In genomic region chr1:23599125-23599524, GRCh38 we compare ENCODE assay signal across 17 cellular contexts. TPM values are rescaled to one million over a fixed set of nuclear protein-coding genes. Genes with fewer than 3 reads are reported as not detected.
DNase-seq lines count a peak whose midpoint lies in the region; TF ChIP-seq lines count a peak whose summit lies in the region.
"Had no signal": no experiment of that assay in that cellular context is flagged by ENCODE, and none has a peak within 500 bp of the region (broad histone marks: within the 10 kb centered on the region; RNA-seq: fewer than 3 reads in every experiment).

No MANE protein-coding gene starts in this region.

- intact Hi-C loops in OCI-LY7 (cut with micrococcal nuclease; ENCODE audit: unreplicated experiment) (no loop called here), vagina (cut with DNase I) (no loop called here), transverse colon (cut with DNase I; ENCODE audit: low total_unique reads) (no loop called here)

- H3K18ac ChIP-seq in neuronal stem cell (ENCODE audit: low read length): peak overlapping the region; percentile 86

- no peak for DNase-seq in activated T-cell treated with anti-CD3 and anti-CD28 coated beads, Interleukin-2, amount 50 U/mL, for 24 hours
- DNase-seq in activated T-cell treated with anti-CD3 and anti-CD28 coated beads, Interleukin-2, amount 50 U/mL, for 48 hours: no peak
- no peak for DNase-seq in OCI-LY7 (ENCODE audit: low spot score)
- DNase-seq in endodermal cell: no peak
- no peak for DNase-seq in neuronal stem cell (ENCODE audit: low spot score)
- DNase-seq in tibial nerve (ENCODE audit: low spot score in 2 of 2): no peak
- no peak for DNase-seq in vagina (ENCODE audit: extremely low spot score in 2 of 2)
- DNase-seq in transverse colon: no peak
- DNase-seq: 8988T, DMS79 treated with DMSO at 0.1 percent for 48 hours, NCI-H2029 treated with DMSO at 0.1 percent for 48 hours, SIG-M5, upper lobe of right lung had no signal

- H3K27ac Mint-ChIP-seq in activated T-cell treated with anti-CD3 and anti-CD28 coated beads, Interleukin-2, amount 50 U/mL, for 24 hours: peak overlapping the region; percentile 38
- H3K27ac Mint-ChIP-seq in endodermal cell: peak overlapping the region; percentile 93
- H3K27ac Mint-ChIP-seq: CD14-positive monocyte; natural killer cell treated with Interleukin-12 subunit alpha and Interleukin-12 subunit beta and Interleukin-15 and Interleukin-18, amount 100 ng/mL, for 72 hours had no signal

- H3K23ac ChIP-seq in neuronal stem cell (ENCODE audit: low read depth, low read length, poor library complexity): no peak overlapping the region

- no peaks in the 10 kb centered on the region for H3K9me2 ChIP-seq in OCI-LY7 (ENCODE audit: insufficient read depth, low read length)

- H3K36me3 Mint-ChIP-seq in activated T-cell treated with anti-CD3 and anti-CD28 coated beads, Interleukin-2, amount 50 U/mL, for 24 hours (ENCODE audit: low read depth): no peaks in the 10 kb centered on the region
- no peaks in the 10 kb centered on the region for H3K36me3 Mint-ChIP-seq in endodermal cell (ENCODE audit: low read depth)
- H3K36me3 Mint-ChIP-seq: CD14-positive monocyte; natural killer cell treated with Interleukin-12 subunit alpha and Interleukin-12 subunit beta and Interleukin-15 and Interleukin-18, amount 100 ng/mL, for 72 hours had no signal

- peaks cover 84% of the 10 kb centered on the region for H3K4me1 Mint-ChIP-seq in activated T-cell treated with anti-CD3 and anti-CD28 coated beads, Interleukin-2, amount 50 U/mL, for 24 hours (ENCODE audit: low read depth)
- peaks cover 50% of the 10 kb centered on the region for H3K4me1 Mint-ChIP-seq in endodermal cell

- no peak overlapping the region for H4K91ac ChIP-seq in neuronal stem cell (ENCODE audit: low read depth, low read length, poor library complexity)

- H3K36me3 ChIP-seq in OCI-LY7 (ENCODE audit: insufficient read depth, low read length) (no peaks in the 10 kb centered on the region), endodermal cell (ENCODE audit: control insufficient read depth, insufficient read depth, low read length) (no peaks in the 10 kb centered on the region), neuronal stem cell (replicated peaks in 1 of 2; ENCODE audit: control insufficient read depth in 2 of 2, insufficient read depth in 2 of 2, low read length in 2 of 2) (no peaks in the 10 kb centered on the region), tibial nerve (no peaks in the 10 kb centered on the region), vagina (no peaks in the 10 kb centered on the region), transverse colon (no peaks in the 10 kb centered on the region)
- H3K36me3 ChIP-seq: breast epithelium, esophagus muscularis mucosa, upper lobe of right lung had no signal

- H3K9me3 Mint-ChIP-seq in activated T-cell treated with anti-CD3 and anti-CD28 coated beads, Interleukin-2, amount 50 U/mL, for 24 hours: no peaks in the 10 kb centered on the region
- no peaks in the 10 kb centered on the region for H3K9me3 Mint-ChIP-seq in endodermal cell
- H3K9me3 Mint-ChIP-seq: CD14-positive monocyte; natural killer cell treated with Interleukin-12 subunit alpha and Interleukin-12 subunit beta and Interleukin-15 and Interleukin-18, amount 100 ng/mL, for 72 hours had no signal

- H2BK120ac ChIP-seq in neuronal stem cell (ENCODE audit: low read depth, low read length): no peak overlapping the region

- no peak overlapping the region for H3K4ac ChIP-seq in neuronal stem cell (ENCODE audit: low read length)

- no peak overlapping the region for H3K14ac ChIP-seq in neuronal stem cell (ENCODE audit: low read length)

- H3K4me2 ChIP-seq in OCI-LY7 (ENCODE audit: low read length) (peak overlapping the region; percentile 88), neuronal stem cell (ENCODE audit: insufficient read depth, low read length, poor library complexity, severe bottlenecking) (no peak overlapping the region)

- 56 to 76% methylated on average over 1 of the region's 1 CpG for WGBS in endodermal cell (ENCODE audit: insufficient coverage in 1 of 2, insufficient read length in 1 of 2), 2 experiments
- WGBS in neuronal stem cell (ENCODE audit: extremely low coverage in 2 of 2, insufficient read length in 2 of 2, insufficient replicate concordance in 1 of 2), 2 donors: no CpG with 5 or more reads among the region's 1 CpG
- 87 to 92% methylated on average over 1 of the region's 1 CpG for WGBS in tibial nerve, 2 donors
- 82% methylated on average over 1 of the region's 1 CpG; no CpG with 5 or more reads in 1 of the 2 donors for WGBS in transverse colon (ENCODE audit: low coverage in 1 of 2), 2 donors

- H3K27me3 Mint-ChIP-seq in activated T-cell treated with anti-CD3 and anti-CD28 coated beads, Interleukin-2, amount 50 U/mL, for 24 hours: no peaks in the 10 kb centered on the region
- no peaks in the 10 kb centered on the region for H3K27me3 Mint-ChIP-seq in endodermal cell (ENCODE audit: insufficient read depth)

- peaks cover 100% of the 10 kb centered on the region for H3K4me1 ChIP-seq in OCI-LY7 (ENCODE audit: insufficient read depth, low read length, poor library complexity, severe bottlenecking)
- H3K4me1 ChIP-seq in endodermal cell (ENCODE audit: control insufficient read depth, insufficient read depth, low read length): peaks cover 20% of the 10 kb centered on the region
- peaks cover 18 to 33% of the 10 kb centered on the region in 2 donors for H3K4me1 ChIP-seq in neuronal stem cell (ENCODE audit: control insufficient read depth in 2 of 2, insufficient read depth in 1 of 2, low read depth in 1 of 2, low read length in 2 of 2)
- H3K4me1 ChIP-seq in tibial nerve: peaks cover 0 to 9% (median 2%) of the 10 kb centered on the region in 4 donors
- peaks cover 7% of the 10 kb centered on the region for H3K4me1 ChIP-seq in vagina
- peaks cover 0 to 4% (median 0%) of the 10 kb centered on the region in 4 donors for H3K4me1 ChIP-seq in transverse colon
- H3K4me1 ChIP-seq: breast epithelium, esophagus muscularis mucosa had no signal

- no peak overlapping the region for H4K8ac ChIP-seq in neuronal stem cell (ENCODE audit: low read depth, low read length)

- TF ChIP-seq EP300 in tibial nerve (IDR thresholded peaks at IDR 0.05) (no peak), transverse colon (IDR thresholded peaks at IDR 0.05; ENCODE audit: low read depth) (no peak)

- H3K9me3 ChIP-seq in OCI-LY7 (ENCODE audit: low read length) (no peaks in the 10 kb centered on the region), endodermal cell (ENCODE audit: control insufficient read depth, low read length) (no peaks in the 10 kb centered on the region), neuronal stem cell (replicated peaks in 1 of 2; ENCODE audit: control insufficient read depth in 2 of 2, insufficient read depth in 1 of 2, low read depth in 1 of 2, low read length in 2 of 2) (no peaks in the 10 kb centered on the region), tibial nerve (no peaks in the 10 kb centered on the region), vagina (no peaks in the 10 kb centered on the region), transverse colon (no peaks in the 10 kb centered on the region)
- H3K9me3 ChIP-seq: breast epithelium, esophagus muscularis mucosa, upper lobe of right lung had no signal

- peaks cover 14% of the 10 kb centered on the region; the same call in 1 of the 2 replicates for H3K79me2 ChIP-seq in OCI-LY7 (ENCODE audit: insufficient read depth, low read depth, low read length)

- H2AK5ac ChIP-seq in neuronal stem cell (ENCODE audit: low read depth, low read length): no peak overlapping the region

- in situ Hi-C loops in transverse colon (cut with MboI; ENCODE audit: low pct_ligation_motif_present in 1 of 4, low pct_unique_long_range_greater_than_20kb in 1 of 4, low sequenced_read_pairs in 3 of 4): no loop called here

- H3K4me3 ChIP-seq in OCI-LY7 (ENCODE audit: low read depth, low read length, poor library complexity, severe bottlenecking) (peak overlapping the region; percentile 53), endodermal cell (ENCODE audit: low read length) (peak overlapping the region; percentile 18), neuronal stem cell (ENCODE audit: low read length in 2 of 2) (peak overlapping the region in 1 of 2 donors; percentile 49), tibial nerve (no peak overlapping the region), vagina (no peak overlapping the region), transverse colon (no peak overlapping the region)
- H3K4me3 ChIP-seq: breast epithelium, esophagus muscularis mucosa, upper lobe of right lung had no signal

- H3K9ac ChIP-seq in endodermal cell (ENCODE audit: extremely low read depth, low read length, poor library complexity, severe bottlenecking) (no peak overlapping the region), neuronal stem cell (ENCODE audit: low read depth, low read length, poor library complexity) (no peak overlapping the region)

- no peak overlapping the region for H2BK12ac ChIP-seq in neuronal stem cell (ENCODE audit: low read length)

- H2BK15ac ChIP-seq in neuronal stem cell (ENCODE audit: low read length): no peak overlapping the region

- no peaks in the 10 kb centered on the region for H4K20me1 ChIP-seq in OCI-LY7 (ENCODE audit: insufficient read depth, low read length)

- H2AFZ ChIP-seq in OCI-LY7 (ENCODE audit: low read length) (no peak overlapping the region), neuronal stem cell (ENCODE audit: low read length) (no peak overlapping the region)

- H3K27ac ChIP-seq in OCI-LY7 (ENCODE audit: low read depth, low read length, poor library complexity, severe bottlenecking): peak overlapping the region; percentile 94
- H3K27ac ChIP-seq in endodermal cell (ENCODE audit: low read depth, low read length): peak overlapping the region; percentile 85
- peak overlapping the region; percentile 91 for H3K27ac ChIP-seq in neuronal stem cell (replicated peaks; ENCODE audit: low read length)
- H3K27ac ChIP-seq in tibial nerve: no peak overlapping the region
- H3K27ac ChIP-seq in vagina: no peak overlapping the region
- no peak overlapping the region for H3K27ac ChIP-seq in transverse colon
- H3K27ac ChIP-seq: breast epithelium, esophagus muscularis mucosa, upper lobe of right lung had no signal

- no peak for TF ChIP-seq POLR2A in tibial nerve (IDR thresholded peaks at IDR 0.05)
- no peak for TF ChIP-seq POLR2A in vagina (IDR thresholded peaks at IDR 0.05)
- no peak for TF ChIP-seq POLR2A in transverse colon (IDR thresholded peaks at IDR 0.05)

- BruUV-seq in OCI-LY7 (replicated peaks; lab: Mats Ljungman, UMichigan): no TSS peak

- POLR2A ChIA-PET in OCI-LY7 (lab: Charles Lee): interaction anchor here (0.7 to 13.7 kb wide), 18 partner anchors 11 to 72 kb away, joined by 3 to 186 read pairs (median 8); partner anchors contain the start of gene ID3

- CTCF ChIA-PET in OCI-LY7 (lab: Charles Lee; ENCODE audit: unreplicated experiment): interaction anchor here (0.6 to 1.3 kb wide), 5 partner anchors 9 to 49 kb away, joined by 3 to 4 read pairs (median 3); no protein-coding TSS in a partner anchor

- TF ChIP-seq CTCF in OCI-LY7 (conservative IDR thresholded peaks at IDR 0.05; ENCODE audit: low read length) (no peak), endodermal cell (conservative IDR thresholded peaks at IDR 0.05) (no peak), tibial nerve (IDR thresholded peaks at IDR 0.05) (no peak), vagina (IDR thresholded peaks at IDR 0.05) (no peak), transverse colon (IDR thresholded peaks at IDR 0.05) (no peak)

- no peak overlapping the region for H2BK5ac ChIP-seq in neuronal stem cell (ENCODE audit: low read length)

- H3K4me3 Mint-ChIP-seq in activated T-cell treated with anti-CD3 and anti-CD28 coated beads, Interleukin-2, amount 50 U/mL, for 24 hours: no peak overlapping the region
- no peak overlapping the region for H3K4me3 Mint-ChIP-seq in endodermal cell
- H3K4me3 Mint-ChIP-seq: CD14-positive monocyte; natural killer cell treated with Interleukin-12 subunit alpha and Interleukin-12 subunit beta and Interleukin-15 and Interleukin-18, amount 100 ng/mL, for 72 hours had no signal

- H3K79me1 ChIP-seq in neuronal stem cell (ENCODE audit: low read depth, low read length): no peaks in the 10 kb centered on the region

- H3K27me3 ChIP-seq in endodermal cell (ENCODE audit: control insufficient read depth, insufficient read depth, low read length, poor library complexity, severe bottlenecking) (no peaks in the 10 kb centered on the region), neuronal stem cell (ENCODE audit: control insufficient read depth in 3 of 3, insufficient read depth in 3 of 3, low read depth in 1 of 3, low read length in 3 of 3) (no peaks in the 10 kb centered on the region), tibial nerve (no peaks in the 10 kb centered on the region), vagina (no peaks in the 10 kb centered on the region), transverse colon (no peaks in the 10 kb centered on the region)
- H3K27me3 ChIP-seq: breast epithelium, esophagus muscularis mucosa, upper lobe of right lung had no signal

RNA-seq across cellular contexts. Expression of gene ID3, which starts 39.8 kb away (rescaled TPM):
- 1,286 and 1,658 TPM in 2 replicates for total RNA-seq in OCI-LY7 (2014; rRNA removed; shearing (Covaris generic))
- total RNA-seq in OCI-LY7 (2022) (621 and 629 TPM in 2 replicates), endodermal cell (100 to 1,000 TPM; 281 to 338 TPM), tibial nerve (100 to 1,000 TPM; 263 to 369 (median 312) TPM), vagina (358 TPM), transverse colon (100 to 1,000 TPM; 174 to 363 (median 253) TPM)
- polyA plus RNA-seq in endodermal cell (2013, experiment 1 of 2): 319 TPM
- polyA plus RNA-seq in endodermal cell (2013, experiment 2 of 2): 289 TPM
- polyA plus RNA-seq in neuronal stem cell (2013, experiment 1 of 2): 99.9 TPM
- polyA plus RNA-seq in neuronal stem cell (2013, experiment 2 of 2): 99.2 TPM

Comparison
In these comparisons a context has a peak if more than half of its experiments do, and no peak if none do; other contexts are left out.
1. H3K27ac ChIP-seq: peak in OCI-LY7 (single experiment), endodermal cell (single experiment) and neuronal stem cell (single experiment); none in tibial nerve (0 of 4), vagina (single experiment) and transverse colon (0 of 4).
2. H3K4me3 ChIP-seq: peak in OCI-LY7 (single experiment) and endodermal cell (single experiment); none in tibial nerve (0 of 4), vagina (0 of 2) and transverse colon (0 of 4).